In the genomic region with DNA sequence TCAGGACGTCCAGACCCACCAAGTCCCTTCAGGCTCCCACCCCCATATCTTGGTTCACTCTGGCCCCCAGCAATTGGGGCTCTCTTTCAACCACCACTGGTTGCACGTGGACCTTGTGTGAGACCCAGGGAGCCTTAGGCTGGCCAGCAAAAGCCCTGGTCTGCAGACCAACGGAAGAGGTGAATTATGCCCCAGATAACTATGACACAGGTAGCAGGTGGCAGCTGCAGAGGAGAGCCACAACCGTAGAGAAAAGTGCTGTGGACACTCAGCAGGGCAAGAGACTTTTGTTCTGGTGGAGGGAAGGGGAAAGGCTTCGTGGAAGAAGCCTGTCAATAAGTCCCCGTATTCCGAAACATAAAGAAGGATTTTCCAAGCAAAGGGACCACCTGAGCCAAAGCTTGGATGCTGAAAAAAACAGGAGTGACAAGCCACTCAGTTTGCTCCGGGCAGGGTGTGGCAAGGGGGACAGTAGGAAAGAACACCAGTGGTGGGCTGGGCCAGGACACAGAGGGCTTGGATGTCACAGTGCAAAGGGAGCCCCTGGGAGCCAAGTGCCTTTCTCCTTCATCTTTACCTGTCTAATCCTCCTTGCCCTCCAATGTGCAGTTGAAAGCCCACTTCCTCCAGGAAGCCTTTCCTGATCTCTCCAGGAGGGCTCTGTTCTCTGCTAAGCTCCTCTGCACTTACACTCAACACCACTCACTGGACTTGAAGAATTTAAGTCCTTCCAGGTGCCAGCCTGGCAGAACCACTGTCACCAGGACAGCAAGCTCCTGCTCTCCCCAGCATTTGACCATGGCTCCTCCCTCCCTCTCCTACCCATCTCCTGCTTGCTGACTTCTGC, we compare ENCODE assay signal across 26 cellular contexts.
DNase-seq lines count a peak whose midpoint lies in the region; ATAC-seq, FAIRE-seq and TF ChIP-seq lines count a peak whose summit lies in the region.
"Had no signal": no experiment of that assay in that cellular context is flagged by ENCODE, and none has a peak within 500 bp of the region (broad histone marks: within the 10 kb centered on the region; RNA-seq: fewer than 3 reads in every experiment).

No MANE protein-coding gene starts in this region.

- H3K36me3 ChIP-seq in K562 (ENCODE audit: control insufficient read depth, insufficient read depth, low read length), result no peaks in the 10 kb centered on the region
- H3K36me3 ChIP-seq: BLaER1 treated with 17β-estradiol and CSF1 and Interleukin-3, amounts not matched to agents 10 nM and 100 nM had no signal

- peaks cover 2% of the 10 kb centered on the region for H3K36me3 Mint-ChIP-seq in type B pancreatic cell

- no peak for TF ChIP-seq RAD21 in K562 (CRISPR knock-in tag; conservative IDR thresholded peaks at IDR 0.05 in 1 of 2, IDR thresholded peaks at IDR 0.05 in 1 of 2)

- 0 out of 2 replicates have a peak, but pooled peaks cover 3% of the 10 kb centered on the region for H4K20me1 ChIP-seq in K562 (replicated peaks; ENCODE audit: control insufficient read depth, insufficient read depth, low read length)
- H4K20me1 ChIP-seq: BLaER1 treated with 17β-estradiol and CSF1 and Interleukin-3, amounts not matched to agents 10 nM and 100 nM had no signal

- no TSS peak for BruUV-seq in K562 (replicated peaks; lab: Mats Ljungman, UMichigan)

- peaks cover 4 to 36% of the 10 kb centered on the region in 2 experiments; a peak in 3 of 5 replicates for H3K27me3 ChIP-seq in K562 (ENCODE audit: control insufficient read depth in 2 of 2, insufficient read depth in 2 of 2, low read length in 2 of 2)

- DNase-seq in NCI-H146 (lab: John Stamatoyannopoulos, UW) (peak; percentile 31), K562 (ENCODE audit: extremely low read depth in 1 of 4, low spot score in 3 of 4) (no peak), islet precursor cell (peak; percentile 43), type B pancreatic cell (ENCODE audit: extremely low spot score, unreplicated experiment) (peak; percentile 43), inferior parietal cortex (ENCODE audit: extremely low spot score) (no peak), DMS 273 (lab: John Stamatoyannopoulos, UW; ENCODE audit: unreplicated experiment) (no peak), T1000 (lab: John Stamatoyannopoulos, UW) (no peak)
- DNase-seq: AML-193; CD4-positive, alpha-beta T cell; DMS53; GM23248; H9; KBM-7; MV-4-11; NCI-H1105; NCI-H1436 treated with DMSO at 0.1 percent for 48 hours; NCI-H2029; NCI-H2227 treated with DMSO at 0.1 percent for 48 hours; NCI-H526 treated with DMSO at 0.1 percent for 48 hours; SIG-M5; SK-N-SH had no signal

- no peaks in the 10 kb centered on the region for H3K9me1 ChIP-seq in K562 (ENCODE audit: control insufficient read depth, insufficient read depth, low read length)

- H3K4me3 ChIP-seq in K562, result no peak overlapping the region
- H3K4me3 ChIP-seq: A549; BLaER1 treated with 17β-estradiol and CSF1 and Interleukin-3, amounts not matched to agents 10 nM and 100 nM; GM23248 had no signal

- no peak for TF ChIP-seq CTCF in K562 (IDR thresholded peaks at IDR 0.05 in 2 of 3, conservative IDR thresholded peaks at IDR 0.05 in 1 of 3; ENCODE audit: insufficient read depth in 2 of 3, low read depth in 1 of 3, low read length in 3 of 3)
- TF ChIP-seq CTCF in type B pancreatic cell (conservative IDR thresholded peaks at IDR 0.05), result no peak

- no peaks in the 10 kb centered on the region for H3K79me2 ChIP-seq in K562 (ENCODE audit: control insufficient read depth, insufficient read depth, low read length)

- no peak for FAIRE-seq in K562 (lab: Jason Lieb, UNC)
- FAIRE-seq: A549, GM18507, HepG2 had no signal

- H3K27me3 Mint-ChIP-seq in type B pancreatic cell, result peaks cover 47% of the 10 kb centered on the region

- WGBS in K562 (ENCODE audit: insufficient coverage, low coverage, missing lambda C conversion rate), result under 1% methylated on average over 8 of the region's 8 CpGs

- TF ChIP-seq POLR2A in K562 (conservative IDR thresholded peaks at IDR 0.05), result no peak

- CTCF ChIA-PET in K562 (lab: Yijun Ruan, JAX; ENCODE audit: low intra/inter-chr PET ratio), result no interaction called here

- no peaks in the 10 kb centered on the region; a peak in 1 of 5 replicates for H3K4me1 ChIP-seq in K562 (replicated peaks in 1 of 2; ENCODE audit: control insufficient read depth in 2 of 2, insufficient read depth in 2 of 2, low read length in 2 of 2)
- H3K4me1 ChIP-seq: A549 had no signal

- no peak overlapping the region for H2AFZ ChIP-seq in K562 (ENCODE audit: low read depth, low read length)
- H2AFZ ChIP-seq: GM23248 had no signal

- POLR2A ChIA-PET in K562 (lab: Yijun Ruan, JAX), result interaction anchor here (0.5 kb wide), 1 partner anchor 1530 kb away, joined by 3 read pairs; no protein-coding TSS in a partner anchor

- H3K4me3 Mint-ChIP-seq in type B pancreatic cell, result no peak overlapping the region
- H3K4me3 Mint-ChIP-seq: CD4-positive, alpha-beta T cell; H9 had no signal

- H3K4me2 ChIP-seq in K562 (ENCODE audit: insufficient read depth, low read length), result no peak overlapping the region
- H3K4me2 ChIP-seq: A549; BLaER1 treated with 17β-estradiol and CSF1 and Interleukin-3, amounts not matched to agents 10 nM and 100 nM; SK-N-SH had no signal

- no peaks in the 10 kb centered on the region for H3K9me3 ChIP-seq in K562 (replicated peaks; ENCODE audit: control insufficient read depth, insufficient read depth, low read depth, low read length)
- H3K9me3 ChIP-seq: A549; BLaER1 treated with 17β-estradiol and CSF1 and Interleukin-3, amounts not matched to agents 10 nM and 100 nM; SK-N-SH had no signal

- no peak overlapping the region for H3K27ac Mint-ChIP-seq in type B pancreatic cell
- H3K27ac Mint-ChIP-seq: CD4-positive, alpha-beta T cell; H9 had no signal

- H3K9ac ChIP-seq in K562 (ENCODE audit: insufficient read depth in 1 of 2, low read depth in 2 of 2, low read length in 2 of 2), result no peak overlapping the region
- H3K9ac ChIP-seq: BLaER1 treated with 17β-estradiol and CSF1 and Interleukin-3, amounts not matched to agents 10 nM and 100 nM; GM23248; SK-N-SH had no signal

- no peak for ATAC-seq in K562
- ATAC-seq: A549, HepG2, Panc1 had no signal

- in situ Hi-C loops in K562 (cut with MboI), result loop anchor here (25.0 kb wide), 1 partner anchor 729 kb away; the partner anchor contains the start of genes PCSK7 and RNF214

- peaks cover 38% of the 10 kb centered on the region for H3K4me1 Mint-ChIP-seq in type B pancreatic cell (ENCODE audit: unreplicated experiment)

- H3K9me3 Mint-ChIP-seq in type B pancreatic cell, result no peaks in the 10 kb centered on the region
- H3K9me3 Mint-ChIP-seq: CD4-positive, alpha-beta T cell; H9 had no signal

- H3K27ac ChIP-seq in K562 (ENCODE audit: extremely low read depth, low read depth, low read length), result no peak overlapping the region
- H3K27ac ChIP-seq: A549; BLaER1 treated with 17β-estradiol and CSF1 and Interleukin-3, amounts not matched to agents 10 nM and 100 nM; GM23248 had no signal

- TF ChIP-seq EP300 in K562 (IDR thresholded peaks at IDR 0.05; ENCODE audit: low read length), result no peak

- intact Hi-C loops in K562 (cut with micrococcal nuclease), result no loop called here

TF ChIP-seq in K562, 482 proteins besides CTCF, POLR2A, EP300 and RAD21:
- TF ChIP-seq KDM4B (IDR thresholded peaks at IDR 0.05; ENCODE audit: borderline replicate concordance in 2 of 2, low read depth in 1 of 2) (no peak), SNAPC5 (CRISPR knock-in tag; IDR thresholded peaks at IDR 0.05) (no peak), PCBP2 (IDR thresholded peaks at IDR 0.05; ENCODE audit: low read depth, low read length, poor library complexity, severe bottlenecking) (no peak), ZSCAN29 (IDR thresholded peaks at IDR 0.05) (no peak), ZFP36 (IDR thresholded peaks at IDR 0.05; ENCODE audit: low read depth, low read length, partially characterized antibody) (peak; percentile 52), OTX1 (CRISPR knock-in tag; IDR thresholded peaks at IDR 0.05) (no peak)
- TF ChIP-seq, protein P1, sequence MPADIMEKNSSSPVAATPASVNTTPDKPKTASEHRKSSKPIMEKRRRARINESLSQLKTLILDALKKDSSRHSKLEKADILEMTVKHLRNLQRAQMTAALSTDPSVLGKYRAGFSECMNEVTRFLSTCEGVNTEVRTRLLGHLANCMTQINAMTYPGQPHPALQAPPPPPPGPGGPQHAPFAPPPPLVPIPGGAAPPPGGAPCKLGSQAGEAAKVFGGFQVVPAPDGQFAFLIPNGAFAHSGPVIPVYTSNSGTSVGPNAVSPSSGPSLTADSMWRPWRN (IDR thresholded peaks at IDR 0.05; ENCODE audit: low read depth), result no peak

Comparison
In these comparisons a context has a peak if more than half of its experiments do, and no peak if none do; other contexts are left out.
1. DNase-seq: peak in NCI-H146 (single experiment), islet precursor cell (single experiment) and type B pancreatic cell (single experiment); none in K562 (0 of 4), inferior parietal cortex (single experiment), DMS 273 (single experiment) and T1000 (single experiment).